ENCODE assay signal across 1 cellular context in genomic region chr2:16869711-16870110, GRCh38.
TF ChIP-seq lines count a peak whose summit lies in the region.

No MANE protein-coding gene starts in this region.

TF ChIP-seq in GM12878, 131 proteins besides CTCF, POLR2A, EP300 and RAD21:
- TF ChIP-seq BCL3 (IDR thresholded peaks at IDR 0.05; ENCODE audit: borderline replicate concordance, insufficient read depth, low read depth, low read length, poor library complexity, severe bottlenecking) (peak; percentile 48), BHLHE40 (IDR thresholded peaks at IDR 0.05; ENCODE audit: borderline replicate concordance in 1 of 2, low read depth in 2 of 2, low read length in 1 of 2) (no peak)
